In genomic region chr1:228350179-228350742, GRCh38 we compare ENCODE assay signal across 20 cellular contexts. TPM values are rescaled to one million over a fixed set of nuclear protein-coding genes. Genes with fewer than 3 reads are reported as not detected.
DNase-seq lines count a peak whose midpoint lies in the region; ATAC-seq and TF ChIP-seq lines count a peak whose summit lies in the region.
"Had no signal": no experiment of that assay in that cellular context is flagged by ENCODE, and none has a peak within 500 bp of the region (broad histone marks: within the 10 kb centered on the region; RNA-seq: fewer than 3 reads in every experiment).

No MANE protein-coding gene starts in this region.

- intact Hi-C loops in gastrocnemius medialis (cut with DNase I; ENCODE audit: low total_unique reads) (loop anchor here (5.0 kb wide), 1 partner anchor 58 kb away; no protein-coding TSS in a partner anchor), testis (cut with DNase I; ENCODE audit: low total_unique reads) (no loop called here)
- intact Hi-C loops in activated CD4-positive, alpha-beta memory T cell treated with anti-CD3 and anti-CD28 coated beads for 36 hours (cut with micrococcal nuclease): no loop called here

- H3K4me3 Mint-ChIP-seq in activated T-cell treated with anti-CD3 and anti-CD28 coated beads, Interleukin-2, amount 50 U/mL, for 72 hours: no peak overlapping the region
- H3K4me3 Mint-ChIP-seq in CD4-positive, CD25-positive, alpha-beta regulatory T cell: no peak overlapping the region
- no peak overlapping the region for H3K4me3 Mint-ChIP-seq in activated T-helper 17 cell treated with anti-CD3 and anti-CD28 coated beads, Interleukin-2, amount 50 U/mL, for 72 hours
- H3K4me3 Mint-ChIP-seq in activated CD4-positive, alpha-beta memory T cell treated with anti-CD3 and anti-CD28 coated beads for 36 hours: no peak overlapping the region
- H3K4me3 Mint-ChIP-seq: CD14-positive monocyte had no signal

- no peaks in the 10 kb centered on the region for H3K27me3 ChIP-seq in CD4-positive, CD25-positive, alpha-beta regulatory T cell (ENCODE audit: control insufficient read depth, insufficient read depth, low read length)
- H3K27me3 ChIP-seq in gastrocnemius medialis: no peaks in the 10 kb centered on the region
- H3K27me3 ChIP-seq in testis: no peaks in the 10 kb centered on the region
- H3K27me3 ChIP-seq: BE2C; BLaER1 treated with 17β-estradiol and CSF1 and Interleukin-3, amounts not matched to agents 10 nM and 100 nM had no signal

- no peak overlapping the region for H3K4me3 ChIP-seq in CD4-positive, CD25-positive, alpha-beta regulatory T cell (ENCODE audit: low read depth, low read length)
- H3K4me3 ChIP-seq in gastrocnemius medialis (no peak overlapping the region), testis (no peak overlapping the region)
- H3K4me3 ChIP-seq: A549; BLaER1 treated with 17β-estradiol and CSF1 and Interleukin-3, amounts not matched to agents 10 nM and 100 nM; HAP-1 had no signal

- WGBS in testis, 2 donors: 90 to 100% methylated on average over 1 of the region's 1 CpG

- TF ChIP-seq CTCF in gastrocnemius medialis (IDR thresholded peaks at IDR 0.05 in 4 of 5, conservative IDR thresholded peaks at IDR 0.05 in 1 of 5) (no peak), testis (IDR thresholded peaks at IDR 0.05) (no peak)

- H3K36me3 Mint-ChIP-seq in activated T-cell treated with anti-CD3 and anti-CD28 coated beads, Interleukin-2, amount 50 U/mL, for 72 hours (ENCODE audit: insufficient read depth in 2 of 2): no peaks in the 10 kb centered on the region
- H3K36me3 Mint-ChIP-seq in CD4-positive, CD25-positive, alpha-beta regulatory T cell: peaks cover 6% of the 10 kb centered on the region
- H3K36me3 Mint-ChIP-seq in activated T-helper 17 cell treated with anti-CD3 and anti-CD28 coated beads, Interleukin-2, amount 50 U/mL, for 72 hours (ENCODE audit: low read depth): no peaks in the 10 kb centered on the region
- no peaks in the 10 kb centered on the region for H3K36me3 Mint-ChIP-seq in activated CD4-positive, alpha-beta memory T cell treated with anti-CD3 and anti-CD28 coated beads for 36 hours
- H3K36me3 Mint-ChIP-seq: CD14-positive monocyte; CD4-positive, alpha-beta memory T cell had no signal

- no peak for DNase-seq in activated T-cell treated with anti-CD3 and anti-CD28 coated beads, Interleukin-2, amount 50 U/mL, for 72 hours
- DNase-seq in activated T-cell treated with anti-CD3 and anti-CD28 coated beads, Interleukin-2, amount 50 U/mL, for 48 hours: no peak
- DNase-seq in CD4-positive, CD25-positive, alpha-beta regulatory T cell: no peak
- DNase-seq in gastrocnemius medialis (no peak), testis (no peak)
- no peak for DNase-seq in activated CD4-positive, alpha-beta memory T cell treated with anti-CD3 and anti-CD28 coated beads for 36 hours
- DNase-seq: ACHN; AML-193; Calu3; CD4-positive, alpha-beta memory T cell; COR-L47; DND-41; GOT3 had no signal

- no peaks in the 10 kb centered on the region for H3K4me1 ChIP-seq in CD4-positive, CD25-positive, alpha-beta regulatory T cell (ENCODE audit: control insufficient read depth, insufficient read depth, low read length, poor library complexity, severe bottlenecking)
- H3K4me1 ChIP-seq in gastrocnemius medialis: no peaks in the 10 kb centered on the region
- no peaks in the 10 kb centered on the region for H3K4me1 ChIP-seq in testis
- H3K4me1 ChIP-seq: A549; BE2C; BLaER1 treated with 17β-estradiol and CSF1 and Interleukin-3, amounts not matched to agents 10 nM and 100 nM; HAP-1 had no signal

- CTCF ChIA-PET in activated CD4-positive, alpha-beta memory T cell treated with anti-CD3 and anti-CD28 coated beads for 36 hours (lab: Charles Lee): no interaction called here

- H3K36me3 ChIP-seq in CD4-positive, CD25-positive, alpha-beta regulatory T cell (ENCODE audit: control insufficient read depth, insufficient read depth, low read length): no peaks in the 10 kb centered on the region
- H3K36me3 ChIP-seq in gastrocnemius medialis (peaks cover 0 to 82% of the 10 kb centered on the region in 2 donors), testis (ENCODE audit: low read depth, missing control alignments) (no peaks in the 10 kb centered on the region)
- H3K36me3 ChIP-seq: BE2C, HAP-1 had no signal

- H3K27ac Mint-ChIP-seq in activated T-cell treated with anti-CD3 and anti-CD28 coated beads, Interleukin-2, amount 50 U/mL, for 72 hours: peak overlapping the region; percentile 19
- H3K27ac Mint-ChIP-seq in CD4-positive, CD25-positive, alpha-beta regulatory T cell: peak overlapping the region in 2 of 3 donors; percentile 43 to 79
- peak overlapping the region; percentile 14 for H3K27ac Mint-ChIP-seq in activated T-helper 17 cell treated with anti-CD3 and anti-CD28 coated beads, Interleukin-2, amount 50 U/mL, for 72 hours
- no peak overlapping the region for H3K27ac Mint-ChIP-seq in activated CD4-positive, alpha-beta memory T cell treated with anti-CD3 and anti-CD28 coated beads for 36 hours
- H3K27ac Mint-ChIP-seq: CD14-positive monocyte had no signal

- POLR2A ChIA-PET in activated CD4-positive, alpha-beta memory T cell treated with anti-CD3 and anti-CD28 coated beads for 36 hours (lab: Charles Lee): no interaction called here

- TF ChIP-seq POLR2A in gastrocnemius medialis (IDR thresholded peaks at IDR 0.05): no peak
- no peak for TF ChIP-seq POLR2A in testis (IDR thresholded peaks at IDR 0.05)

- no peaks in the 10 kb centered on the region for H3K4me1 Mint-ChIP-seq in activated T-cell treated with anti-CD3 and anti-CD28 coated beads, Interleukin-2, amount 50 U/mL, for 72 hours (ENCODE audit: low read depth)
- no peaks in the 10 kb centered on the region for H3K4me1 Mint-ChIP-seq in CD4-positive, CD25-positive, alpha-beta regulatory T cell
- H3K4me1 Mint-ChIP-seq in activated T-helper 17 cell treated with anti-CD3 and anti-CD28 coated beads, Interleukin-2, amount 50 U/mL, for 72 hours: no peaks in the 10 kb centered on the region
- H3K4me1 Mint-ChIP-seq in activated CD4-positive, alpha-beta memory T cell treated with anti-CD3 and anti-CD28 coated beads for 36 hours (ENCODE audit: low read depth): no peaks in the 10 kb centered on the region
- H3K4me1 Mint-ChIP-seq: CD14-positive monocyte had no signal

- no peak overlapping the region for H3K27ac ChIP-seq in CD4-positive, CD25-positive, alpha-beta regulatory T cell (ENCODE audit: insufficient read depth, low read length, poor library complexity, severe bottlenecking)
- H3K27ac ChIP-seq in gastrocnemius medialis (peak overlapping the region; percentile 5 to 84 (median 48)), testis (no peak overlapping the region)
- H3K27ac ChIP-seq: A549; BLaER1 treated with 17β-estradiol and CSF1 and Interleukin-3, amounts not matched to agents 10 nM and 100 nM had no signal

- no peaks in the 10 kb centered on the region for H3K9me3 Mint-ChIP-seq in activated T-cell treated with anti-CD3 and anti-CD28 coated beads, Interleukin-2, amount 50 U/mL, for 72 hours
- no peaks in the 10 kb centered on the region for H3K9me3 Mint-ChIP-seq in CD4-positive, CD25-positive, alpha-beta regulatory T cell
- no peaks in the 10 kb centered on the region for H3K9me3 Mint-ChIP-seq in activated T-helper 17 cell treated with anti-CD3 and anti-CD28 coated beads, Interleukin-2, amount 50 U/mL, for 72 hours
- no peaks in the 10 kb centered on the region for H3K9me3 Mint-ChIP-seq in activated CD4-positive, alpha-beta memory T cell treated with anti-CD3 and anti-CD28 coated beads for 36 hours
- H3K9me3 Mint-ChIP-seq: CD14-positive monocyte had no signal

- no peaks in the 10 kb centered on the region for H3K27me3 Mint-ChIP-seq in activated T-cell treated with anti-CD3 and anti-CD28 coated beads, Interleukin-2, amount 50 U/mL, for 72 hours (ENCODE audit: low read depth)
- no peaks in the 10 kb centered on the region for H3K27me3 Mint-ChIP-seq in CD4-positive, CD25-positive, alpha-beta regulatory T cell
- H3K27me3 Mint-ChIP-seq in activated T-helper 17 cell treated with anti-CD3 and anti-CD28 coated beads, Interleukin-2, amount 50 U/mL, for 72 hours: no peaks in the 10 kb centered on the region
- H3K27me3 Mint-ChIP-seq in activated CD4-positive, alpha-beta memory T cell treated with anti-CD3 and anti-CD28 coated beads for 36 hours: no peaks in the 10 kb centered on the region
- H3K27me3 Mint-ChIP-seq: CD4-positive, alpha-beta memory T cell had no signal

- ATAC-seq in activated T-cell treated with anti-CD3 and anti-CD28 coated beads, Interleukin-2, amount 50 U/mL, for 72 hours (replicated peaks in 1 of 2): no peak
- no peak for ATAC-seq in CD4-positive, CD25-positive, alpha-beta regulatory T cell (ENCODE audit: low read depth in 2 of 2)
- no peak for ATAC-seq in activated T-helper 17 cell treated with anti-CD3 and anti-CD28 coated beads, Interleukin-2, amount 50 U/mL, for 72 hours (replicated peaks)
- ATAC-seq in gastrocnemius medialis (no peak), HG02610 (IDR thresholded peaks at IDR 0.05; ENCODE audit: unreplicated experiment) (no peak)
- ATAC-seq: A549 had no signal

- no peaks in the 10 kb centered on the region for H3K9me3 ChIP-seq in CD4-positive, CD25-positive, alpha-beta regulatory T cell (ENCODE audit: control insufficient read depth in 2 of 2, low read length in 2 of 2)
- H3K9me3 ChIP-seq in gastrocnemius medialis (no peaks in the 10 kb centered on the region), testis (no peaks in the 10 kb centered on the region)
- H3K9me3 ChIP-seq: A549, BE2C, HAP-1 had no signal

- in situ Hi-C loops in gastrocnemius medialis (cut with MboI; ENCODE audit: low sequenced_read_pairs in 4 of 4): loop anchor here in 1 of 4 donors (10.0 kb wide), 1 partner anchor 55 kb away; no protein-coding TSS in a partner anchor

RNA-seq across cellular contexts. Expression of gene TRIM11, which starts 56.4 kb away (rescaled TPM):
- 10 to 100 TPM; 43.5 to 51.4 TPM for total RNA-seq in activated T-cell treated with anti-CD3 and anti-CD28 coated beads, Interleukin-2, amount 50 U/mL, for 72 hours
- 63.4 TPM for total RNA-seq in CD4-positive, CD25-positive, alpha-beta regulatory T cell
- polyA plus RNA-seq in CD4-positive, CD25-positive, alpha-beta regulatory T cell: 10 to 100 TPM; 16.4 to 23.5 (median 19.5) TPM
- total RNA-seq in activated T-helper 17 cell treated with anti-CD3 and anti-CD28 coated beads, Interleukin-2, amount 50 U/mL, for 72 hours: 10 to 100 TPM; 41.7 to 48.6 TPM
- total RNA-seq in gastrocnemius medialis (10 to 100 TPM in 2 of 4 donors, 1 to 10 TPM in 2; 4.0 to 12.2 (median 9.3) TPM), testis (10 to 100 TPM; 30.1 to 37.8 TPM)
- total RNA-seq in activated CD4-positive, alpha-beta memory T cell treated with anti-CD3 and anti-CD28 coated beads for 36 hours: 10 to 100 TPM; 33.6 to 34.9 TPM
- 19.5 TPM for polyA plus RNA-seq in testis (ENCODE audit: insufficient read depth, low read depth, low replicate concordance)

Comparison
In these comparisons a context has a peak if more than half of its experiments do, and no peak if none do; other contexts are left out.
1. H3K27ac ChIP-seq: peak in gastrocnemius medialis (4 of 4); none in CD4-positive, CD25-positive, alpha-beta regulatory T cell (single experiment) and testis (0 of 2).